In genomic region chr19:19214892-19215291, GRCh38 we compare ENCODE assay signal across 2 cellular contexts.
TF ChIP-seq lines count a peak whose summit lies in the region.

No MANE protein-coding gene starts in this region.

TF ChIP-seq in HEK293, 187 proteins besides CTCF, POLR2A, EP300 and RAD21:
- TF ChIP-seq ZNF76 (tag by site-specific recombination; IDR thresholded peaks at IDR 0.05; ENCODE audit: borderline replicate concordance, low read depth) (peak; percentile 34; the same call in 1 of the 2 replicates), IKZF3 (tag by site-specific recombination; IDR thresholded peaks at IDR 0.05) (peak; percentile 63; the same call in 1 of the 2 replicates), ZSCAN30 (tag by site-specific recombination; IDR thresholded peaks at IDR 0.05) (0 out of 2 replicates have a peak, but pooled peaks have one; percentile 11), ZNF768 (tag by site-specific recombination; IDR thresholded peaks at IDR 0.05) (peak; percentile 58; the same call in 1 of the 2 replicates), ZNF133 (tag by site-specific recombination; IDR thresholded peaks at IDR 0.05) (no peak), ZNF266 (tag by site-specific recombination; IDR thresholded peaks at IDR 0.05; ENCODE audit: low read depth) (no peak), ZNF501 (tag by site-specific recombination; IDR thresholded peaks at IDR 0.05) (no peak), ZNF777 (tag by site-specific recombination; IDR thresholded peaks at IDR 0.05; ENCODE audit: borderline replicate concordance) (no peak), REST (tag by site-specific recombination; IDR thresholded peaks at IDR 0.05) (peak; percentile 96), ZNF624 (tag by site-specific recombination; IDR thresholded peaks at IDR 0.05) (no peak), GLIS1 (tag by site-specific recombination; IDR thresholded peaks at IDR 0.05) (peak; percentile 38)
TF ChIP-seq in HEK293: peak in this region for 6.

TF ChIP-seq in H1, 55 proteins besides CTCF, POLR2A, EP300 and RAD21:
- no peak for TF ChIP-seq ATF2 (IDR thresholded peaks at IDR 0.05; ENCODE audit: low read length)
- no peak for TF ChIP-seq HDAC6 (IDR thresholded peaks at IDR 0.05; ENCODE audit: low read depth, low read length)
- TF ChIP-seq KDM5A (IDR thresholded peaks at IDR 0.05; ENCODE audit: low read length) = no peak
- peak; percentile 47; the same call in 1 of the 2 replicates for TF ChIP-seq E2F6 (IDR thresholded peaks at IDR 0.05)
- TF ChIP-seq BRCA1 (IDR thresholded peaks at IDR 0.05; ENCODE audit: low read depth, low read length) = no peak
- no peak for TF ChIP-seq TCF12 (IDR thresholded peaks at IDR 0.05; ENCODE audit: low read depth, low read length)
- TF ChIP-seq RFX5 (IDR thresholded peaks at IDR 0.05; ENCODE audit: borderline replicate concordance, low read depth, low read length) = no peak
- TF ChIP-seq RNF2 (IDR thresholded peaks at IDR 0.05; ENCODE audit: borderline replicate concordance, low read depth, low read length, missing control alignments, poor library complexity, severe bottlenecking) = no peak
- peak; percentile 73; the same call in 1 of the 2 replicates for TF ChIP-seq MAX (IDR thresholded peaks at IDR 0.05)
- TF ChIP-seq JUN (IDR thresholded peaks at IDR 0.05; ENCODE audit: low read depth, low read length) = no peak
- peak in 1 of 2 experiments; percentile 85; a peak in 2 of 4 replicates for TF ChIP-seq HDAC2 (IDR thresholded peaks at IDR 0.05; ENCODE audit: borderline replicate concordance in 1 of 2, low read depth in 2 of 2, low read length in 2 of 2)
- no peak for TF ChIP-seq SUZ12 (IDR thresholded peaks at IDR 0.05; ENCODE audit: low read length)
- TF ChIP-seq BCL11A (IDR thresholded peaks at IDR 0.05; ENCODE audit: low read depth in 2 of 2, low read length in 2 of 2) = no peak
- peak; percentile 98 to 99 for TF ChIP-seq SIN3A (conservative IDR thresholded peaks at IDR 0.05 in 1 of 2, IDR thresholded peaks at IDR 0.05 in 1 of 2; ENCODE audit: low read depth in 1 of 2, low read length in 2 of 2)
- TF ChIP-seq CTBP2 (IDR thresholded peaks at IDR 0.05; ENCODE audit: borderline replicate concordance, insufficient read depth, insufficient read length, low read length) = no peak
- TF ChIP-seq CEBPB (IDR thresholded peaks at IDR 0.05; ENCODE audit: low read depth, low read length) = no peak
- no peak for TF ChIP-seq CBX5 (IDR thresholded peaks at IDR 0.05; ENCODE audit: low read depth, low read length)
- no peak for TF ChIP-seq TAF1 (IDR thresholded peaks at IDR 0.05; ENCODE audit: low read depth, low read length)
- no peak for TF ChIP-seq USF2 (IDR thresholded peaks at IDR 0.05; ENCODE audit: low read length)
- no peak for TF ChIP-seq JUND (IDR thresholded peaks at IDR 0.05; ENCODE audit: low read length)
- no peak for TF ChIP-seq NRF1 (IDR thresholded peaks at IDR 0.05; ENCODE audit: low read depth, low read length)
- peak; percentile 28 for TF ChIP-seq TAF7 (optimal IDR thresholded peaks at IDR 0.05; ENCODE audit: borderline replicate concordance, low read depth, low read length)
- TF ChIP-seq RBBP5 (IDR thresholded peaks at IDR 0.05; ENCODE audit: borderline replicate concordance, low read depth, low read length) = no peak
- TF ChIP-seq SIX5 (IDR thresholded peaks at IDR 0.05; ENCODE audit: low read depth, low read length) = no peak
- TF ChIP-seq SIRT6 (IDR thresholded peaks at IDR 0.05; ENCODE audit: low read length) = no peak
- peak; percentile 94; the same call in 1 of the 2 replicates for TF ChIP-seq KDM1A (IDR thresholded peaks at IDR 0.05; ENCODE audit: borderline replicate concordance, low read length)
- TF ChIP-seq SP1 (IDR thresholded peaks at IDR 0.05; ENCODE audit: low read depth, low read length) = no peak
- TF ChIP-seq BACH1 (IDR thresholded peaks at IDR 0.05; ENCODE audit: low read length) = no peak
- no peak for TF ChIP-seq KDM4A (IDR thresholded peaks at IDR 0.05; ENCODE audit: low read depth, low read length, severe bottlenecking)
- TF ChIP-seq RXRA (IDR thresholded peaks at IDR 0.05; ENCODE audit: insufficient read depth, low read depth, low read length) = no peak
- no peak for TF ChIP-seq EGR1 (IDR thresholded peaks at IDR 0.05; ENCODE audit: borderline replicate concordance, low read depth, low read length)
- TF ChIP-seq EZH2 (IDR thresholded peaks at IDR 0.05; ENCODE audit: low read depth, low read length, severe bottlenecking) = no peak
- peak; percentile 82 for TF ChIP-seq SAP30 (IDR thresholded peaks at IDR 0.05; ENCODE audit: insufficient read depth, insufficient replicate concordance, low read length)
